In genomic region chr10:45183174-45183573, GRCh38 we compare ENCODE assay signal across 33 cellular contexts.
"Had no signal": no experiment of that assay in that cellular context is flagged by ENCODE, and none has a peak within 500 bp of the region (broad histone marks: within the 10 kb centered on the region; RNA-seq: fewer than 3 reads in every experiment).

No MANE protein-coding gene starts in this region.

- FAIRE-seq: astrocyte, bronchial epithelial cell had no signal

- H3K9me3 ChIP-seq: adrenal gland, ascending aorta, body of pancreas, breast epithelium had no signal

- ATAC-seq: activated naive CD4-positive, alpha-beta T cell treated with anti-CD3 and anti-CD28 coated beads, Interleukin-2, amount 50 U/mL, for 72 hours; activated naive CD8-positive, alpha-beta T cell treated with anti-CD3 and anti-CD28 coated beads, Interleukin-2, amount 50 U/mL, for 24 hours; activated T-cell treated with anti-CD3 and anti-CD28 coated beads, Interleukin-2, amount 50 U/mL, for 4 hours; activated T-cell treated with anti-CD3 and anti-CD28 coated beads, Interleukin-2, amount 50 U/mL, for 72 hours; activated T-helper 17 cell treated with anti-CD3 and anti-CD28 coated beads, Interleukin-2, amount 50 U/mL, for 72 hours; body of pancreas had no signal

- H3K36me3 ChIP-seq: adrenal gland, ascending aorta, brain microvascular endothelial cell, breast epithelium, cardiac muscle cell had no signal

- H3K4me1 ChIP-seq: adrenal gland, body of pancreas, breast epithelium had no signal

- DNase-seq: activated effector memory CD4-positive, alpha-beta T cell treated with anti-CD3 and anti-CD28 coated beads, Interleukin-2, amount 50 U/mL, for 16 hours; activated effector memory CD4-positive, alpha-beta T cell treated with Interleukin-2 at 50 U/mL for 16 hours; activated gamma-delta T cell; activated gamma-delta T cell treated with Interleukin-2 at 50 U/mL for 16 hours; activated naive CD4-positive, alpha-beta T cell; activated naive CD4-positive, alpha-beta T cell treated with anti-CD3 and anti-CD28 coated beads for 36 hours; activated naive CD4-positive, alpha-beta T cell treated with anti-CD3 and anti-CD28 coated beads, Interleukin-2, amount 10 ng/mL, durations not matched to agents 7 days and 5 days; activated naive CD4-positive, alpha-beta T cell treated with anti-CD3 and anti-CD28 coated beads, Interleukin-2, amount 50 U/mL, for 16 hours; activated naive CD4-positive, alpha-beta T cell treated with Interleukin-2 at 50 U/mL for 16 hours; activated naive CD8-positive, alpha-beta T cell treated with anti-CD3 and anti-CD28 coated beads for 36 hours; activated naive CD8-positive, alpha-beta T cell treated with anti-CD3 and anti-CD28 coated beads, Interleukin-2, amount 10 ng/mL, durations not matched to agents 7 days and 5 days; activated naive CD8-positive, alpha-beta T cell treated with anti-CD3 and anti-CD28 coated beads, Interleukin-2, amount 50 U/mL, for 24 hours; activated T-cell treated with anti-CD3 and anti-CD28 coated beads, Interleukin-2, amount 50 U/mL, for 1 hour; activated T-cell treated with anti-CD3 and anti-CD28 coated beads, Interleukin-2, amount 50 U/mL, for 24 hours; activated T-cell treated with anti-CD3 and anti-CD28 coated beads, Interleukin-2, amount 50 U/mL, for 4 hours; activated T-cell treated with anti-CD3 and anti-CD28 coated beads, Interleukin-2, amount 50 U/mL, for 48 hours; activated T-cell treated with anti-CD3 and anti-CD28 coated beads, Interleukin-2, amount 50 U/mL, for 72 hours; adrenal gland; amniotic stem cell; amygdala; anterior cingulate cortex; body of pancreas; brain microvascular endothelial cell; caudate nucleus; central memory CD4-positive, alpha-beta T cell; cerebellar nuclear complex had no signal

- H3K27ac ChIP-seq: adrenal gland, ascending aorta, body of pancreas, brain microvascular endothelial cell, breast epithelium, cardiac muscle cell had no signal

- H3K27me3 ChIP-seq: adrenal gland, ascending aorta, body of pancreas, brain microvascular endothelial cell, breast epithelium, cardiac muscle cell had no signal

- H3K4me3 ChIP-seq: adrenal gland, ascending aorta, body of pancreas, breast epithelium, cardiac muscle cell had no signal
